ENCODE assay signal across 13 cellular contexts in the genomic region with DNA sequence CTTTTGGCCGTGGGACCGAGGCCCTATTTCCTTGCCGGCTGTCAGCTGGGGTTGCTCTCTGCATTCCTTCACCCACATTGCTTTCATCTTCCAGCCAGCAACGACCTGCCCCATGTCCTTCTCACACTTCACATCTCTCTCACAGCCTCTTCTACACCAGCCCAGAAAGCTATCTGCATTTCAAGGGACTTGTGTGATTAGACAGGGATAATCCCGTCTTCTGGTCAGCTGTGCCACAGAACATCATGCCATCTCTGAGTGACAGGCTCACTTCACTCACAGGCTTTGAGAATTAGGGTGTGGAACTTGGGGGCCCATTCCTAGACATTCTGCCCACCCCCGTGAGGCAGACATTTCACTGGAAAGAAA. TPM values are rescaled to one million over a fixed set of nuclear protein-coding genes. Genes with fewer than 3 reads are reported as not detected.
DNase-seq lines count a peak whose midpoint lies in the region; ATAC-seq and TF ChIP-seq lines count a peak whose summit lies in the region.
"Had no signal": no experiment of that assay in that cellular context is flagged by ENCODE, and none has a peak within 500 bp of the region (broad histone marks: within the 10 kb centered on the region; RNA-seq: fewer than 3 reads in every experiment).

No MANE protein-coding gene starts in this region.

- ATAC-seq in activated naive CD4-positive, alpha-beta T cell treated with anti-CD3 and anti-CD28 coated beads, Interleukin-2, amount 50 U/mL, for 72 hours: no peak
- no peak for ATAC-seq in HG03460 (IDR thresholded peaks at IDR 0.05; ENCODE audit: unreplicated experiment)

- no peaks in the 10 kb centered on the region for H3K9me3 Mint-ChIP-seq in activated naive CD4-positive, alpha-beta T cell treated with anti-CD3 and anti-CD28 coated beads, Interleukin-2, amount 50 U/mL, for 24 hours
- peaks cover 0 to 3% of the 10 kb centered on the region in 2 donors for H3K9me3 Mint-ChIP-seq in activated naive CD4-positive, alpha-beta T cell treated with anti-CD3 and anti-CD28 coated beads, Interleukin-2, amount 50 U/mL, for 72 hours

- peaks cover 54% of the 10 kb centered on the region for H3K4me1 Mint-ChIP-seq in activated naive CD4-positive, alpha-beta T cell treated with anti-CD3 and anti-CD28 coated beads, Interleukin-2, amount 50 U/mL, for 24 hours

- no peak overlapping the region for H2BK120ac ChIP-seq in mesendoderm (ENCODE audit: low read depth, low read length)

- no peak overlapping the region for H3K56ac ChIP-seq in mesendoderm (ENCODE audit: low read length)

- H2BK15ac ChIP-seq in mesendoderm (replicated peaks; ENCODE audit: low read depth): no peak overlapping the region

- H2AK5ac ChIP-seq in mesendoderm (ENCODE audit: low read length): no peak overlapping the region

- TF ChIP-seq CTCF in transverse colon (IDR thresholded peaks at IDR 0.05): no peak

- no peak overlapping the region for H3K23ac ChIP-seq in mesendoderm (ENCODE audit: low read length)

- H3K27me3 ChIP-seq in mesendoderm (ENCODE audit: insufficient read depth, low read length, poor library complexity): no peaks in the 10 kb centered on the region
- H3K27me3 ChIP-seq in transverse colon: no peaks in the 10 kb centered on the region

- H3K27ac ChIP-seq in mesendoderm (ENCODE audit: low read depth, low read length): no peak overlapping the region
- peak overlapping the region; percentile 62 to 84 (median 80) for H3K27ac ChIP-seq in transverse colon

- no peaks in the 10 kb centered on the region for H3K79me2 ChIP-seq in mesendoderm (ENCODE audit: control insufficient read depth, insufficient read depth, low read length)

- no peak overlapping the region for H3K18ac ChIP-seq in mesendoderm (ENCODE audit: low read length)

- no peak for DNase-seq in activated naive CD4-positive, alpha-beta T cell treated with Interleukin-2 at 50 U/mL for 16 hours
- DNase-seq in activated naive CD4-positive, alpha-beta T cell treated with anti-CD3 and anti-CD28 coated beads, Interleukin-2, amount 50 U/mL, for 72 hours (ENCODE audit: low spot score in 2 of 2): no peak
- DNase-seq in mesendoderm: peak; percentile 45
- DNase-seq in transverse colon: no peak
- no peak for DNase-seq in glomerular visceral epithelial cell (ENCODE audit: extremely low spot score)
- no peak for DNase-seq in effector CD4-positive, alpha-beta T cell
- DNase-seq: hippocampal formation; NCI-H2029 treated with DMSO at 0.1 percent for 48 hours; stimulated activated CD4-positive, alpha-beta T cell treated with anti-CD3 and anti-CD28 coated beads, Interleukin-12 subunit alpha, Interleukin-12 subunit beta, amount 100 ng/mL, for 4 hours; stimulated activated CD8-positive, alpha-beta memory T cell treated with anti-CD3 and anti-CD28 coated beads, Interleukin-4, amount 100 ng/mL, for 48 hours; T1000 had no signal

- no peaks in the 10 kb centered on the region for H3K4me1 ChIP-seq in mesendoderm (ENCODE audit: control insufficient read depth, low read depth, low read length)
- H3K4me1 ChIP-seq in transverse colon: peaks cover 8 to 32% (median 26%) of the 10 kb centered on the region in 4 donors

- no peak overlapping the region for H4K5ac ChIP-seq in mesendoderm (ENCODE audit: low read length)

- no CpG with 5 or more reads among the region's 6 CpGs for WGBS in mesendoderm (ENCODE audit: extremely low coverage, insufficient coverage, low lambda C conversion rate)
- WGBS in transverse colon (ENCODE audit: low coverage in 1 of 2), 2 donors: 43 to 50% methylated on average over 4 to 6 of the region's 6 CpGs

- no peak overlapping the region for H3K4ac ChIP-seq in mesendoderm (ENCODE audit: low read depth, low read length)

- H3K36me3 ChIP-seq in mesendoderm (ENCODE audit: control insufficient read depth, insufficient read depth, low read length): no peaks in the 10 kb centered on the region
- H3K36me3 ChIP-seq in transverse colon: no peaks in the 10 kb centered on the region

- H3K4me3 Mint-ChIP-seq in activated naive CD4-positive, alpha-beta T cell treated with anti-CD3 and anti-CD28 coated beads, Interleukin-2, amount 50 U/mL, for 24 hours: peak overlapping the region; percentile 40

- H3K27me3 Mint-ChIP-seq in activated naive CD4-positive, alpha-beta T cell treated with anti-CD3 and anti-CD28 coated beads, Interleukin-2, amount 50 U/mL, for 24 hours: no peaks in the 10 kb centered on the region

- TF ChIP-seq POLR2A in transverse colon (IDR thresholded peaks at IDR 0.05): peak; percentile 1

- no peak for TF ChIP-seq EP300 in transverse colon (IDR thresholded peaks at IDR 0.05; ENCODE audit: low read depth)

- no peak overlapping the region for H2BK5ac ChIP-seq in mesendoderm (ENCODE audit: low read length)

- no peak overlapping the region for H3K4me2 ChIP-seq in mesendoderm (ENCODE audit: low read length)

- intact Hi-C loops in transverse colon (cut with DNase I; ENCODE audit: low total_unique reads): no loop called here

- H3K9me3 ChIP-seq in transverse colon: no peaks in the 10 kb centered on the region

- no peaks in the 10 kb centered on the region for H3K36me3 Mint-ChIP-seq in activated naive CD4-positive, alpha-beta T cell treated with anti-CD3 and anti-CD28 coated beads, Interleukin-2, amount 50 U/mL, for 24 hours
- H3K36me3 Mint-ChIP-seq in activated naive CD4-positive, alpha-beta T cell treated with anti-CD3 and anti-CD28 coated beads, Interleukin-2, amount 50 U/mL, for 72 hours: no peaks in the 10 kb centered on the region

- H3K27ac Mint-ChIP-seq in activated naive CD4-positive, alpha-beta T cell treated with anti-CD3 and anti-CD28 coated beads, Interleukin-2, amount 50 U/mL, for 24 hours: no peak overlapping the region
- peak overlapping the region; percentile 51 to 86 for H3K27ac Mint-ChIP-seq in activated naive CD4-positive, alpha-beta T cell treated with anti-CD3 and anti-CD28 coated beads, Interleukin-2, amount 50 U/mL, for 72 hours

- no peak overlapping the region for H3K4me3 ChIP-seq in mesendoderm (ENCODE audit: low read length)
- no peak overlapping the region for H3K4me3 ChIP-seq in transverse colon

- no peaks in the 10 kb centered on the region for H3K79me1 ChIP-seq in mesendoderm (ENCODE audit: low read length)

- H4K8ac ChIP-seq in mesendoderm (ENCODE audit: low read depth, low read length): no peak overlapping the region

- H3K9ac ChIP-seq in mesendoderm (ENCODE audit: low read length): no peak overlapping the region

- in situ Hi-C loops in transverse colon (cut with MboI; ENCODE audit: low pct_ligation_motif_present in 1 of 4, low pct_unique_long_range_greater_than_20kb in 1 of 4, low sequenced_read_pairs in 3 of 4): no loop called here

RNA-seq across cellular contexts. Expression of gene EFCC1, which starts 16.4 kb away (rescaled TPM):
- under 1 TPM in 1 of 2 donors, not detected in 1; 0.18 TPM for total RNA-seq in activated naive CD4-positive, alpha-beta T cell treated with anti-CD3 and anti-CD28 coated beads, Interleukin-2, amount 50 U/mL, for 72 hours
- not detected for polyA plus RNA-seq in mesendoderm (2013, experiment 1 of 2)
- not detected for polyA plus RNA-seq in mesendoderm (2013, experiment 2 of 2)
- 1 to 10 TPM in 3 of 4 donors, under 1 TPM in 1; 0.75 to 2.2 (median 1.7) TPM for total RNA-seq in transverse colon

RNA-seq across cellular contexts. Expression of gene CFAP92, which starts 23.6 kb away (rescaled TPM):
- under 1 TPM in 1 of 2 donors, not detected in 1; 0.45 TPM for total RNA-seq in activated naive CD4-positive, alpha-beta T cell treated with anti-CD3 and anti-CD28 coated beads, Interleukin-2, amount 50 U/mL, for 72 hours
- polyA plus RNA-seq in mesendoderm (2013, experiment 1 of 2): 0.60 TPM
- polyA plus RNA-seq in mesendoderm (2013, experiment 2 of 2): 0.38 TPM
- 1 to 10 TPM in 1 of 4 donors, under 1 TPM in 1, not detected in 2; 0.95 to 1.2 TPM for total RNA-seq in transverse colon

RNA-seq across cellular contexts. Expression of gene GP9, which starts 43.1 kb away (rescaled TPM):
- total RNA-seq in activated naive CD4-positive, alpha-beta T cell treated with anti-CD3 and anti-CD28 coated beads, Interleukin-2, amount 50 U/mL, for 72 hours: not detected
- not detected for polyA plus RNA-seq in mesendoderm (2013, experiment 1 of 2)
- not detected for polyA plus RNA-seq in mesendoderm (2013, experiment 2 of 2)
- 1 to 10 TPM in 1 of 4 donors, under 1 TPM in 1, not detected in 2; 0.64 to 1.2 TPM for total RNA-seq in transverse colon
